Comparison of ENCODE assay signal across 17 cellular contexts in the genomic region with DNA sequence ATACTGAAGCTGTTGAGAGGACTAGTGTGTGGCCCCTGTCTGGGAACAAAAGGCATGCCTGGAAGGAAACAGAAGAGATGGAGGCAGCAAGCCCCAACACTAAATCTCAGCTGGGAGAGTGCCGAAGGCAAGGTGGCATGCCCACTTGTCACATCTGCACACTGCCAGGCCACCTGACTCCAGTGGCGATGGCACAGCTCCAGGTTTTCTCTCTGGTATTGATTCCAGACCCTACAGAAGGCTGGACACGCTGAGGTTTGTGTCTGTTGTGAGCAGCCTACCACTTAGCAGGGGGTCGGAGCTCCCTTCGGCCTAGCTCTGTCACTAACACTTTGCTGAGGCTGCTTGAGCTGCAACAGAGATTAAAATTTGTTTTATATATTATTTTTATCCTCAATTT.
DNase-seq lines count a peak whose midpoint lies in the region; ATAC-seq, FAIRE-seq and TF ChIP-seq lines count a peak whose summit lies in the region.
"Had no signal": no experiment of that assay in that cellular context is flagged by ENCODE, and none has a peak within 500 bp of the region (broad histone marks: within the 10 kb centered on the region; RNA-seq: fewer than 3 reads in every experiment).

No MANE protein-coding gene starts in this region.

- H4K8ac ChIP-seq in IMR-90 (ENCODE audit: low read depth in 2 of 2, low read length in 2 of 2) (no peak overlapping the region), mesenchymal stem cell (ENCODE audit: low read length) (no peak overlapping the region)

- peaks cover 7% of the 10 kb centered on the region; the same call in 1 of the 2 replicates for H3K4me1 ChIP-seq in BE2C
- H3K4me1 ChIP-seq in IMR-90 (ENCODE audit: control insufficient read depth, insufficient read depth, low read length) = peaks cover 1% of the 10 kb centered on the region; the same call in 1 of the 2 replicates
- no peaks in the 10 kb centered on the region for H3K4me1 ChIP-seq in mesenchymal stem cell (ENCODE audit: control insufficient read depth, insufficient read depth, low read depth, low read length)
- H3K4me1 ChIP-seq in HepG2 (ENCODE audit: insufficient read depth, low read length) = peaks cover 6% of the 10 kb centered on the region; the same call in 1 of the 2 replicates
- H3K4me1 ChIP-seq: Caco-2, HAP-1 had no signal

- H3K4ac ChIP-seq in IMR-90 (ENCODE audit: low read depth, low read length) = no peak overlapping the region
- no peak overlapping the region for H3K4ac ChIP-seq in mesenchymal stem cell (ENCODE audit: low read depth in 1 of 2, low read length in 2 of 2)

- H3K4me2 ChIP-seq in IMR-90 (ENCODE audit: low read depth, low read length) (no peak overlapping the region), mesenchymal stem cell (ENCODE audit: low read length, poor library complexity, severe bottlenecking) (no peak overlapping the region), HepG2 (ENCODE audit: low read depth, low read length) (no peak overlapping the region)

- H3K18ac ChIP-seq in IMR-90 (ENCODE audit: low read depth, low read length) = no peak overlapping the region
- H3K18ac ChIP-seq in mesenchymal stem cell (ENCODE audit: low read depth in 1 of 2, low read length in 2 of 2) = no peak overlapping the region

- H3K9me1 ChIP-seq in IMR-90 (ENCODE audit: insufficient read depth, low read length) = no peaks in the 10 kb centered on the region

- H3K9me3 Mint-ChIP-seq in activated CD4-positive, alpha-beta T cell treated with anti-CD3 and anti-CD28 coated beads for 36 hours (ENCODE audit: low read depth) = peaks cover 12% of the 10 kb centered on the region

- 60% methylated on average over 1 of the region's 5 CpGs; no CpG with 5 or more reads in 1 of the 2 experiments for WGBS in IMR-90 (ENCODE audit: extremely low coverage in 2 of 2, insufficient read length in 1 of 2), 2 experiments
- 79% methylated on average over 5 of the region's 5 CpGs for WGBS in mesenchymal stem cell
- 14% methylated on average over 5 of the region's 5 CpGs for WGBS in HepG2 (ENCODE audit: low lambda C conversion rate)

- DNase-seq in BE2C (peak; percentile 91), IMR-90 (no peak), mesenchymal stem cell (no peak), GOT3 (lab: John Stamatoyannopoulos, UW) (no peak), HepG2 (ENCODE audit: low spot score) (no peak)
- DNase-seq in activated CD4-positive, alpha-beta T cell treated with anti-CD3 and anti-CD28 coated beads for 36 hours = no peak
- no peak for DNase-seq in stimulated activated naive CD4-positive, alpha-beta T cell (lab: John Stamatoyannopoulos, UW)
- DNase-seq: ACHN; Caco-2; CD4-positive, alpha-beta T cell; DMS79 treated with DMSO at 0.1 percent for 48 hours; GF-D8 had no signal

- no peak for FAIRE-seq in HepG2 (lab: Jason Lieb, UNC)
- FAIRE-seq: A204.1, K562 had no signal

- H2AK5ac ChIP-seq in IMR-90 (ENCODE audit: low read depth, low read length) = no peak overlapping the region
- no peak overlapping the region for H2AK5ac ChIP-seq in mesenchymal stem cell (ENCODE audit: low read length, severe bottlenecking)

- CTCF ChIA-PET in IMR-90 (lab: Yijun Ruan, JAX) (interaction anchor here (0.5 kb wide), 1 partner anchor 9 kb away, joined by 4 read pairs; no protein-coding TSS in a partner anchor), HepG2 (lab: Yijun Ruan, JAX; ENCODE audit: low intra/inter-chr PET ratio, low total read pairs) (no interaction called here)
- CTCF ChIA-PET in activated CD4-positive, alpha-beta T cell treated with anti-CD3 and anti-CD28 coated beads for 36 hours (lab: Charles Lee) = interaction anchor here (1.0 kb wide), 1 partner anchor 14 kb away, joined by 3 read pairs; no protein-coding TSS in a partner anchor

- H3K56ac ChIP-seq in IMR-90 (ENCODE audit: extremely low read depth, insufficient read depth, low read length) = no peak overlapping the region

- H2BK15ac ChIP-seq in IMR-90 (ENCODE audit: low read depth, low read length) (no peak overlapping the region), mesenchymal stem cell (ENCODE audit: low read depth, poor library complexity, severe bottlenecking) (no peak overlapping the region)

- no peak overlapping the region for H3K27ac Mint-ChIP-seq in activated CD4-positive, alpha-beta T cell treated with anti-CD3 and anti-CD28 coated beads for 36 hours
- H3K27ac Mint-ChIP-seq: CD4-positive, alpha-beta T cell had no signal

- H3K4me3 ChIP-seq in BE2C (ENCODE audit: low read depth, low read length) (no peak overlapping the region), IMR-90 (ENCODE audit: insufficient read depth, low read depth, low read length) (no peak overlapping the region), mesenchymal stem cell (ENCODE audit: insufficient read depth in 1 of 2, low read depth in 1 of 2, low read length in 2 of 2) (no peak overlapping the region), HepG2 (replicated peaks in 1 of 3; ENCODE audit: insufficient read depth in 1 of 3, low read depth in 2 of 3, low read length in 3 of 3) (no peak overlapping the region)
- H3K4me3 ChIP-seq: HAP-1, K562 had no signal

- no peaks in the 10 kb centered on the region for H3K79me2 ChIP-seq in HepG2 (ENCODE audit: insufficient read depth, low read length)

- H2BK120ac ChIP-seq in IMR-90 (ENCODE audit: low read depth, low read length) = no peak overlapping the region
- no peak overlapping the region for H2BK120ac ChIP-seq in mesenchymal stem cell (ENCODE audit: low read depth, low read length)

- H3K4me3 Mint-ChIP-seq in activated CD4-positive, alpha-beta T cell treated with anti-CD3 and anti-CD28 coated beads for 36 hours = no peak overlapping the region
- H3K4me3 Mint-ChIP-seq: CD4-positive, alpha-beta T cell had no signal

- no peak overlapping the region for H4K91ac ChIP-seq in IMR-90 (ENCODE audit: insufficient read depth, low read depth, low read length)
- peak overlapping the region; percentile 34 for H4K91ac ChIP-seq in mesenchymal stem cell (ENCODE audit: low read length)

- BruUV-seq in IMR-90 (replicated peaks; lab: Mats Ljungman, UMichigan) (no TSS peak), HepG2 (replicated peaks; lab: Mats Ljungman, UMichigan) (no TSS peak)

- H3K9me3 ChIP-seq in BE2C (no peaks in the 10 kb centered on the region; the same call in 1 of the 2 replicates), IMR-90 (ENCODE audit: control insufficient read depth, insufficient read depth, low read length) (no peaks in the 10 kb centered on the region; the same call in 1 of the 2 replicates), mesenchymal stem cell (ENCODE audit: control insufficient read depth, low read length) (peaks cover 4% of the 10 kb centered on the region), HepG2 (ENCODE audit: low read length) (no peaks in the 10 kb centered on the region)
- H3K9me3 ChIP-seq: Caco-2, HAP-1 had no signal

- dilution Hi-C loops in IMR-90 (cut with HindIII; ENCODE audit: low sequenced_read_pairs, unreplicated experiment) = no loop called here

- TF ChIP-seq EP300 in HepG2 (IDR thresholded peaks at IDR 0.05; ENCODE audit: low read depth in 2 of 2, low read length in 2 of 2) = no peak
- no peak for TF ChIP-seq EP300 in HepG2 (CRISPR knock-in tag; IDR thresholded peaks at IDR 0.05; ENCODE audit: borderline replicate concordance)

- no peak overlapping the region for H2BK5ac ChIP-seq in IMR-90 (ENCODE audit: low read depth, low read length, poor library complexity, severe bottlenecking)
- H2BK5ac ChIP-seq in mesenchymal stem cell (ENCODE audit: low read depth, low read length, poor library complexity, severe bottlenecking) = no peak overlapping the region

- H3K9ac ChIP-seq in IMR-90 (ENCODE audit: low read depth, low read length) (no peak overlapping the region), mesenchymal stem cell (ENCODE audit: low read length) (no peak overlapping the region), HepG2 (ENCODE audit: insufficient read depth, low read depth, low read length) (no peak overlapping the region)

- H3K27me3 ChIP-seq in BE2C (no peaks in the 10 kb centered on the region), IMR-90 (ENCODE audit: control insufficient read depth, insufficient read depth, low read length) (no peaks in the 10 kb centered on the region), mesenchymal stem cell (ENCODE audit: control insufficient read depth in 1 of 2, insufficient read depth in 1 of 2, low read length in 2 of 2) (no peaks in the 10 kb centered on the region), HepG2 (ENCODE audit: control insufficient read depth in 1 of 2, insufficient read depth in 2 of 2, low read length in 2 of 2) (no peaks in the 10 kb centered on the region)

- no peaks in the 10 kb centered on the region for H3K36me3 ChIP-seq in BE2C
- H3K36me3 ChIP-seq in IMR-90 (ENCODE audit: control insufficient read depth, insufficient read depth, low read length) = no peaks in the 10 kb centered on the region
- H3K36me3 ChIP-seq in mesenchymal stem cell (ENCODE audit: control insufficient read depth in 1 of 2, insufficient read depth in 2 of 2, low read depth in 1 of 2, low read length in 2 of 2) = no peaks in the 10 kb centered on the region
- no peaks in the 10 kb centered on the region for H3K36me3 ChIP-seq in HepG2 (replicated peaks in 1 of 2; ENCODE audit: control insufficient read depth in 1 of 2, insufficient read depth in 2 of 2, low read length in 2 of 2)
- H3K36me3 ChIP-seq: HAP-1 had no signal

- H3K4me1 Mint-ChIP-seq in activated CD4-positive, alpha-beta T cell treated with anti-CD3 and anti-CD28 coated beads for 36 hours = no peaks in the 10 kb centered on the region

- TF ChIP-seq POLR2A in IMR-90 (IDR thresholded peaks at IDR 0.05; ENCODE audit: low read depth, low read length) = no peak
- TF ChIP-seq POLR2A in HepG2 (IDR thresholded peaks at IDR 0.05; ENCODE audit: insufficient read depth in 1 of 2, low read depth in 2 of 2, low read length in 2 of 2) = no peak

- H2BK20ac ChIP-seq in IMR-90 (ENCODE audit: low read depth, low read length) = no peak overlapping the region

- H2AFZ ChIP-seq in IMR-90 (replicated peaks; ENCODE audit: low read length, poor library complexity) = peak overlapping the region; percentile 23
- no peak overlapping the region for H2AFZ ChIP-seq in mesenchymal stem cell (ENCODE audit: low read depth, low read length)
- H2AFZ ChIP-seq in HepG2 (ENCODE audit: low read length) = no peak overlapping the region

- POLR2A ChIA-PET in IMR-90 (lab: Charles Lee; ENCODE audit: unreplicated experiment) = interaction anchor here (0.6 kb wide), 1 partner anchor 35 kb away, joined by 5 read pairs; no protein-coding TSS in a partner anchor
- POLR2A ChIA-PET in activated CD4-positive, alpha-beta T cell treated with anti-CD3 and anti-CD28 coated beads for 36 hours (lab: Charles Lee) = no interaction called here
- POLR2A ChIA-PET in HepG2 (lab: Yijun Ruan, JAX) = no interaction called here

- TF ChIP-seq RAD21 in IMR-90 (IDR thresholded peaks at IDR 0.05; ENCODE audit: low read length) (no peak), HepG2 (CRISPR knock-in tag; IDR thresholded peaks at IDR 0.05) (no peak)

- H3K79me1 ChIP-seq in IMR-90 (ENCODE audit: low read depth in 1 of 2, low read length in 2 of 2) = no peaks in the 10 kb centered on the region
- H3K79me1 ChIP-seq in mesenchymal stem cell (replicated peaks; ENCODE audit: low read length, poor library complexity, severe bottlenecking) = no peaks in the 10 kb centered on the region

- intact Hi-C loops in IMR-90 (cut with micrococcal nuclease) = no loop called here
- intact Hi-C loops in activated CD4-positive, alpha-beta T cell treated with anti-CD3 and anti-CD28 coated beads for 36 hours (cut with DNase I, micrococcal nuclease) = no loop called here
- intact Hi-C loops in HepG2 (cut with micrococcal nuclease; ENCODE audit: unreplicated experiment) = no loop called here

- TF ChIP-seq CTCF in BE2C (IDR thresholded peaks at IDR 0.05; ENCODE audit: low read depth, low read length) (no peak), IMR-90 (conservative IDR thresholded peaks at IDR 0.05; ENCODE audit: low read depth, low read length) (no peak), HepG2 (CRISPR knock-in tag; IDR thresholded peaks at IDR 0.05) (no peak)

- H3K23ac ChIP-seq in IMR-90 (ENCODE audit: low read depth, low read length) = no peak overlapping the region
- H3K23ac ChIP-seq in mesenchymal stem cell (ENCODE audit: low read length in 2 of 2) = no peak overlapping the region

- no peak overlapping the region for H4K5ac ChIP-seq in IMR-90 (ENCODE audit: low read depth, low read length)

- no peak for ATAC-seq in IMR-90 (ENCODE audit: low read depth)
- ATAC-seq in SK-N-SH treated with all-trans-retinoic acid at 6 μM for 48 hours = peak; percentile 55; the same call in 1 of the 3 replicates
- no peak for ATAC-seq in activated CD4-positive, alpha-beta T cell treated with anti-CD3 and anti-CD28 coated beads for 36 hours
- ATAC-seq in HepG2 = no peak
- ATAC-seq: K562 had no signal

- H3K14ac ChIP-seq in IMR-90 (replicated peaks; ENCODE audit: low read depth, low read length) = no peak overlapping the region
- H3K14ac ChIP-seq in mesenchymal stem cell (ENCODE audit: low read length in 2 of 2) = no peak overlapping the region

- no peak overlapping the region for H2BK12ac ChIP-seq in mesenchymal stem cell (ENCODE audit: low read length in 2 of 2)

- H3K27me3 Mint-ChIP-seq in activated CD4-positive, alpha-beta T cell treated with anti-CD3 and anti-CD28 coated beads for 36 hours = no peaks in the 10 kb centered on the region
- H3K27me3 Mint-ChIP-seq: CD4-positive, alpha-beta T cell had no signal

- H3K36me3 Mint-ChIP-seq in activated CD4-positive, alpha-beta T cell treated with anti-CD3 and anti-CD28 coated beads for 36 hours (ENCODE audit: low read depth) = no peaks in the 10 kb centered on the region

- no peak overlapping the region for H2AK9ac ChIP-seq in IMR-90 (replicated peaks; ENCODE audit: low read depth, low read length, poor library complexity)

- in situ Hi-C loops in IMR-90 (cut with MboI; ENCODE audit: low sequenced_read_pairs) (no loop called here), HepG2 (cut with HindIII; ENCODE audit: extremely low pct_ligation_motif_present, low pct_unique_long_range_greater_than_20kb) (no loop called here)

- no peak overlapping the region for H3K27ac ChIP-seq in IMR-90 (ENCODE audit: insufficient read depth, low read length)
- no peak overlapping the region for H3K27ac ChIP-seq in mesenchymal stem cell (ENCODE audit: low read length, poor library complexity, severe bottlenecking)
- no peak overlapping the region for H3K27ac ChIP-seq in HepG2 (ENCODE audit: extremely low read length, insufficient read depth, low read length)
- H3K27ac ChIP-seq: C4-2B had no signal

- H4K20me1 ChIP-seq in IMR-90 (ENCODE audit: insufficient read depth, low read length) (no peaks in the 10 kb centered on the region), HepG2 (ENCODE audit: insufficient read depth, low read length) (no peaks in the 10 kb centered on the region)
